Comparison of ENCODE assay signal across 8 cellular contexts in genomic region chr12:116910645-116911449, GRCh38. TPM values are rescaled to one million over a fixed set of nuclear protein-coding genes. Genes with fewer than 3 reads are reported as not detected.
DNase-seq lines count a peak whose midpoint lies in the region; ATAC-seq and TF ChIP-seq lines count a peak whose summit lies in the region.

Gene FBXW8, plus strand, starts transcription at chr12:116910950. Its CDS starts 88 bp downstream, at chr12:116911038.

- CTCF ChIA-PET in OCI-LY7 (lab: Charles Lee; ENCODE audit: unreplicated experiment), result interaction anchor here (0.5 kb wide), 1 partner anchor 88 kb away, joined by 3 read pairs; no protein-coding TSS in a partner anchor

- POLR2A ChIA-PET in OCI-LY7 (lab: Charles Lee), result interaction anchor here (0.6 to 0.7 kb wide), 7 partner anchors 28 to 286 kb away, joined by 3 to 4 read pairs (median 3); partner anchors contain the start of gene HRK
- POLR2A ChIA-PET in naive thymus-derived CD8-positive, alpha-beta T cell (lab: Charles Lee), result interaction anchor here (0.5 to 2.9 kb wide), 3 partner anchors 9 to 1445 kb away, joined by 3 to 10 read pairs (median 3); no protein-coding TSS in a partner anchor

- H3K4me3 ChIP-seq in OCI-LY7 (ENCODE audit: low read depth, low read length, poor library complexity, severe bottlenecking) (peak within 1 kb of the TSS; percentile 79), fibroblast of lung (replicated peaks in 1 of 4; ENCODE audit: control extremely low read depth in 1 of 4, insufficient read depth in 1 of 4, low read depth in 3 of 4, low read length in 4 of 4) (peak within 1 kb of the TSS; percentile 44 to 83 (median 81))

- peaks cover 0 to 8% (median 6%) of the 10 kb centered on the region in 3 donors for H3K36me3 Mint-ChIP-seq in naive thymus-derived CD8-positive, alpha-beta T cell

- H2AFZ ChIP-seq in OCI-LY7 (ENCODE audit: low read length) (peak within 1 kb of the TSS; percentile 96; the same call in 1 of the 2 replicates), fibroblast of lung (ENCODE audit: low read length) (peak within 1 kb of the TSS; percentile 45)

- ATAC-seq in GM19467 (IDR thresholded peaks at IDR 0.05; ENCODE audit: unreplicated experiment), result peak; percentile 86
- peak; percentile 87 to 90 for ATAC-seq in naive thymus-derived CD8-positive, alpha-beta T cell

- intact Hi-C loops in OCI-LY7 (cut with micrococcal nuclease; ENCODE audit: unreplicated experiment), result loop anchor here (2.0 kb wide), 1 partner anchor 68 kb away; no protein-coding TSS in a partner anchor

- peak within 1 kb of the TSS; percentile 46 for H3K27ac ChIP-seq in OCI-LY7 (ENCODE audit: low read depth, low read length, poor library complexity, severe bottlenecking)
- H3K27ac ChIP-seq in fibroblast of lung (ENCODE audit: insufficient read depth, low read length), result peak within 1 kb of the TSS; percentile 79

- H3K4me3 Mint-ChIP-seq in naive thymus-derived CD8-positive, alpha-beta T cell, result peak within 1 kb of the TSS; percentile 86 to 99 (median 95)

- no peaks in the 10 kb centered on the region for H3K9me3 ChIP-seq in OCI-LY7 (ENCODE audit: low read length)
- no peaks in the 10 kb centered on the region for H3K9me3 ChIP-seq in fibroblast of lung (ENCODE audit: control insufficient read depth, insufficient read depth, low read depth, low read length)

- H3K4me2 ChIP-seq in OCI-LY7 (ENCODE audit: low read length) (peak within 1 kb of the TSS; percentile 79), fibroblast of lung (ENCODE audit: extremely low read depth, insufficient read depth, low read length) (peak within 1 kb of the TSS; percentile 92)

- TF ChIP-seq CTCF in OCI-LY7 (conservative IDR thresholded peaks at IDR 0.05; ENCODE audit: low read length) (no peak), fibroblast of lung (conservative IDR thresholded peaks at IDR 0.05 in 1 of 2, IDR thresholded peaks at IDR 0.05 in 1 of 2; ENCODE audit: low read depth in 1 of 2, low read length in 2 of 2) (no peak)

- H3K9ac ChIP-seq in fibroblast of lung (ENCODE audit: insufficient read depth, low read length), result peak within 1 kb of the TSS; percentile 93

- H3K4me1 Mint-ChIP-seq in naive thymus-derived CD8-positive, alpha-beta T cell, result peaks cover 18 to 41% (median 38%) of the 10 kb centered on the region in 4 donors

- H3K4me1 ChIP-seq in OCI-LY7 (ENCODE audit: insufficient read depth, low read length, poor library complexity, severe bottlenecking), result peaks cover 20% of the 10 kb centered on the region
- no peaks in the 10 kb centered on the region for H3K4me1 ChIP-seq in fibroblast of lung (ENCODE audit: control insufficient read depth, extremely low read depth, insufficient read depth, low read length)

- peaks cover 2% of the 10 kb centered on the region for H3K27me3 ChIP-seq in fibroblast of lung (ENCODE audit: control insufficient read depth, insufficient read depth, low read length)

- BruUV-seq in OCI-LY7 (replicated peaks; lab: Mats Ljungman, UMichigan), result no TSS peak

- peaks cover 19% of the 10 kb centered on the region for H3K79me2 ChIP-seq in OCI-LY7 (ENCODE audit: insufficient read depth, low read depth, low read length)
- peaks cover 20% of the 10 kb centered on the region for H3K79me2 ChIP-seq in fibroblast of lung (ENCODE audit: control insufficient read depth, insufficient read depth, low read length)

- H3K36me3 ChIP-seq in OCI-LY7 (ENCODE audit: insufficient read depth, low read length) (peaks cover 23% of the 10 kb centered on the region), fibroblast of lung (ENCODE audit: control insufficient read depth, insufficient read depth, low read length) (no peaks in the 10 kb centered on the region)

- H3K27ac Mint-ChIP-seq in naive thymus-derived CD8-positive, alpha-beta T cell, result peak within 1 kb of the TSS; percentile 78 to 97 (median 90)

- no peaks in the 10 kb centered on the region for H4K20me1 ChIP-seq in OCI-LY7 (ENCODE audit: insufficient read depth, low read length)
- H4K20me1 ChIP-seq in fibroblast of lung (ENCODE audit: control insufficient read depth, extremely low read depth, insufficient read depth, low read length), result no peaks in the 10 kb centered on the region

- H3K9me2 ChIP-seq in OCI-LY7 (ENCODE audit: insufficient read depth, low read length), result no peaks in the 10 kb centered on the region

- no peaks in the 10 kb centered on the region for H3K9me3 Mint-ChIP-seq in naive thymus-derived CD8-positive, alpha-beta T cell

- DNase-seq in COR-L47 (lab: John Stamatoyannopoulos, UW) (peak; percentile 67), HPDE6-E6E7 (ENCODE audit: extremely low spot score) (peak; percentile 49), OCI-LY7 (ENCODE audit: low spot score) (peak; percentile 84), activated T-helper 1 cell treated with Interleukin-2 at 50 U/mL for 16 hours (ENCODE audit: low read depth) (peak; percentile 36), fibroblast of lung (ENCODE audit: low read depth in 2 of 2) (peak; percentile 68 to 72)
- DNase-seq in naive thymus-derived CD8-positive, alpha-beta T cell, result peak; percentile 29 to 76 (median 56)
- DNase-seq in stimulated activated naive CD4-positive, alpha-beta T cell (lab: John Stamatoyannopoulos, UW), result peak; percentile 6 to 35 (median 25)

- no peaks in the 10 kb centered on the region for H3K27me3 Mint-ChIP-seq in naive thymus-derived CD8-positive, alpha-beta T cell

RNA-seq across cellular contexts. Expression of gene FBXW8, which starts in this region (rescaled TPM):
- 22.4 and 34.0 TPM in 2 replicates for total RNA-seq in OCI-LY7 (2014; rRNA removed; shearing (Covaris generic))
- total RNA-seq in OCI-LY7 (2022) (29.8 and 32.4 TPM in 2 replicates), fibroblast of lung (10.8 and 11.7 TPM in 2 replicates)
- polyA plus RNA-seq in fibroblast of lung, result 20.9 and 21.4 TPM in 2 replicates
- polyA plus RNA-seq in fibroblast of lung (2012), result 15.6 and 18.4 TPM in 2 replicates
- 46.3 and 50.8 TPM in 2 replicates for polyA minus RNA-seq in fibroblast of lung (ENCODE audit: low replicate concordance)
- total RNA-seq in naive thymus-derived CD8-positive, alpha-beta T cell, result 10 to 100 TPM; 17.0 to 18.3 TPM
- 1 to 10 TPM; 5.3 to 9.0 (median 6.4) TPM for polyA plus RNA-seq in naive thymus-derived CD8-positive, alpha-beta T cell

Comparison
In these comparisons a context has a peak if more than half of its experiments do, and no peak if none do; other contexts are left out.
1. Peak in every context shown above with its lines: DNase-seq, ATAC-seq, H3K4me3 ChIP-seq and H3K27ac ChIP-seq.
2. DNase-seq: peak in every context shown above with its lines; median percentile 84 in OCI-LY7; 70 in fibroblast of lung; 67 in COR-L47; 56 in naive thymus-derived CD8-positive, alpha-beta T cell; 49 in HPDE6-E6E7; 36 in activated T-helper 1 cell treated with Interleukin-2 at 50 U/mL for 16 hours; 25 in stimulated activated naive CD4-positive, alpha-beta T cell.